In genomic region chrX:337331-337831, GRCh38 we compare ENCODE assay signal across 19 cellular contexts.
"Had no signal": no experiment of that assay in that cellular context is flagged by ENCODE, and none has a peak within 500 bp of the region (broad histone marks: within the 10 kb centered on the region; RNA-seq: fewer than 3 reads in every experiment).

No MANE protein-coding gene starts in this region.

- H3K4me3 ChIP-seq: coronary artery, testis had no signal

- H3K9me3 ChIP-seq: testis had no signal

- ATAC-seq: activated CD8-positive, alpha-beta memory T cell treated with anti-CD3 and anti-CD28 coated beads, Interleukin-2, amount 10 ng/mL, durations not matched to agents 7 days and 5 days; stimulated activated memory B cell treated with anti-CD40 and anti-IgM and Interleukin-4, amounts not matched to agents 10 μg/mL and 1 μg/mL and 100 μg/mL, for 72 hours had no signal

- DNase-seq: activated CD4-positive, alpha-beta memory T cell treated with anti-CD3 and anti-CD28 coated beads, Interleukin-2, amount 10 ng/mL, durations not matched to agents 7 days and 5 days; activated CD4-positive, alpha-beta T cell treated with anti-CD3 and anti-CD28 coated beads for 48 hours; activated CD4-positive, CD25-positive, alpha-beta regulatory T cell; activated CD8-positive, alpha-beta memory T cell treated with anti-CD3 and anti-CD28 coated beads, Interleukin-2, amount 10 ng/mL, durations not matched to agents 7 days and 5 days; activated naive CD8-positive, alpha-beta T cell treated with anti-CD3 and anti-CD28 coated beads, Interleukin-2, amount 10 ng/mL, durations not matched to agents 7 days and 5 days; amygdala; central memory CD4-positive, alpha-beta T cell; erythroblast; head of caudate nucleus; immature natural killer cell; midbrain; stimulated activated CD4-positive, alpha-beta T cell treated with anti-CD3 and anti-CD28 coated beads, Interleukin-4, amount 100 ng/mL, for 4 hours; T1000; testis had no signal

- H3K27ac ChIP-seq: coronary artery, testis had no signal

- H3K4me3 Mint-ChIP-seq: activated CD4-positive, alpha-beta memory T cell treated with anti-CD3 and anti-CD28 coated beads, Interleukin-2, amount 10 ng/mL, durations not matched to agents 7 days and 5 days; activated CD8-positive, alpha-beta memory T cell treated with anti-CD3 and anti-CD28 coated beads, Interleukin-2, amount 10 ng/mL, durations not matched to agents 7 days and 5 days; activated naive CD8-positive, alpha-beta T cell treated with anti-CD3 and anti-CD28 coated beads, Interleukin-2, amount 10 ng/mL, durations not matched to agents 7 days and 5 days; brain; neural crest cell; stimulated activated memory B cell treated with anti-CD40 and anti-IgM and Interleukin-4, amounts not matched to agents 10 μg/mL and 1 μg/mL and 100 μg/mL, for 72 hours; type B pancreatic cell had no signal

- H3K9me3 Mint-ChIP-seq: immature natural killer cell, type B pancreatic cell had no signal

- H3K4me1 Mint-ChIP-seq: activated CD4-positive, alpha-beta memory T cell treated with anti-CD3 and anti-CD28 coated beads, Interleukin-2, amount 10 ng/mL, durations not matched to agents 7 days and 5 days; activated CD8-positive, alpha-beta memory T cell treated with anti-CD3 and anti-CD28 coated beads, Interleukin-2, amount 10 ng/mL, durations not matched to agents 7 days and 5 days; activated naive CD8-positive, alpha-beta T cell treated with anti-CD3 and anti-CD28 coated beads, Interleukin-2, amount 10 ng/mL, durations not matched to agents 7 days and 5 days; brain; neural crest cell; stimulated activated memory B cell treated with anti-CD40 and anti-IgM and Interleukin-4, amounts not matched to agents 10 μg/mL and 1 μg/mL and 100 μg/mL, for 72 hours had no signal

- H3K27ac Mint-ChIP-seq: activated CD4-positive, alpha-beta memory T cell treated with anti-CD3 and anti-CD28 coated beads, Interleukin-2, amount 10 ng/mL, durations not matched to agents 7 days and 5 days; activated CD8-positive, alpha-beta memory T cell treated with anti-CD3 and anti-CD28 coated beads, Interleukin-2, amount 10 ng/mL, durations not matched to agents 7 days and 5 days; activated naive CD8-positive, alpha-beta T cell treated with anti-CD3 and anti-CD28 coated beads, Interleukin-2, amount 10 ng/mL, durations not matched to agents 7 days and 5 days; brain; stimulated activated memory B cell treated with anti-CD40 and anti-IgM and Interleukin-4, amounts not matched to agents 10 μg/mL and 1 μg/mL and 100 μg/mL, for 72 hours; type B pancreatic cell had no signal

- H3K27me3 ChIP-seq: testis had no signal

- H3K27me3 Mint-ChIP-seq: activated CD4-positive, alpha-beta memory T cell treated with anti-CD3 and anti-CD28 coated beads, Interleukin-2, amount 10 ng/mL, durations not matched to agents 7 days and 5 days; activated CD8-positive, alpha-beta memory T cell treated with anti-CD3 and anti-CD28 coated beads, Interleukin-2, amount 10 ng/mL, durations not matched to agents 7 days and 5 days; activated naive CD8-positive, alpha-beta T cell treated with anti-CD3 and anti-CD28 coated beads, Interleukin-2, amount 10 ng/mL, durations not matched to agents 7 days and 5 days; stimulated activated memory B cell treated with anti-CD40 and anti-IgM and Interleukin-4, amounts not matched to agents 10 μg/mL and 1 μg/mL and 100 μg/mL, for 72 hours; type B pancreatic cell had no signal

- H3K4me1 ChIP-seq: testis had no signal
